ENCODE assay signal across 22 cellular contexts in the genomic region with DNA sequence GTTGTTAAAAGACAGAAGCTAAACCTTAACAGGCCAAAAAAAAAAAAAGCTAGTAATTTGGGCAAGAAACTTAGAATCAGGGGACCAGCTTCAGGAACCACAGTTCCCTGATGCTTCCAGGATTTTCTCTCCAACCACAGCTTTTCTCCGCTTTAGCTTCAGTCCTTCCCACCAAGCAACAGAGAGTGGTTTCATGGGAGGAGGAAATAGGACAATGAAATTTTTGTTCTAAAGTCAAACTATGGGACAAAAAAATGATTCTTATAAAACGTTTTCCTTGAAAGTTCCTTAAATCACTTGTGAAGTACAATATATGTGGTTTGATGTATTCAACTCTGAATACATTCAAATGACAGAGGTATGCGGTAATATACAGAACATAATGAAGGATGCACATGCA.
"Had no signal": no experiment of that assay in that cellular context is flagged by ENCODE, and none has a peak within 500 bp of the region (broad histone marks: within the 10 kb centered on the region; RNA-seq: fewer than 3 reads in every experiment).

No MANE protein-coding gene starts in this region.

- H3K36me3 Mint-ChIP-seq: naive thymus-derived CD4-positive, alpha-beta T cell; T-cell had no signal

- H3K4me1 ChIP-seq: gastrocnemius medialis, left ventricle myocardium inferior, sigmoid colon had no signal

- H3K4me3 ChIP-seq: coronary artery, gastrocnemius medialis, heart left ventricle, left ventricle myocardium inferior, ovary, sigmoid colon, vagina had no signal

- H3K4me1 Mint-ChIP-seq: central memory CD8-positive, alpha-beta T cell had no signal

- DNase-seq: activated CD4-positive, alpha-beta T cell treated with anti-CD3 and anti-CD28 coated beads, Interleukin-2, amount 10 ng/mL, durations not matched to agents 24 days and 14 days; activated CD8-positive, alpha-beta T cell treated with anti-CD3 and anti-CD28 coated beads for 36 hours; activated naive CD4-positive, alpha-beta T cell treated with Interleukin-2 at 50 U/mL for 16 hours; activated naive CD8-positive, alpha-beta T cell treated with anti-CD3 and anti-CD28 coated beads, Interleukin-2, amount 50 U/mL, for 24 hours; activated T-cell treated with anti-CD3 and anti-CD28 coated beads, Interleukin-2, amount 50 U/mL, for 24 hours; aorta; brain microvascular endothelial cell; effector CD4-positive, alpha-beta T cell; gastrocnemius medialis; heart left ventricle; left ventricle myocardium inferior; mammary epithelial cell; naive thymus-derived CD4-positive, alpha-beta T cell; ovary; sigmoid colon; stimulated activated naive CD4-positive, alpha-beta T cell; T-cell; T-helper 9 cell had no signal

- H3K9me3 ChIP-seq: gastrocnemius medialis, heart left ventricle, left ventricle myocardium inferior, ovary, sigmoid colon, vagina had no signal

- H3K4me3 Mint-ChIP-seq: activated CD4-positive, alpha-beta T cell treated with anti-CD3 and anti-CD28 coated beads, Interleukin-2, amount 10 ng/mL, durations not matched to agents 24 days and 14 days; activated CD8-positive, alpha-beta T cell treated with anti-CD3 and anti-CD28 coated beads for 36 hours; activated naive CD8-positive, alpha-beta T cell treated with anti-CD3 and anti-CD28 coated beads, Interleukin-2, amount 50 U/mL, for 24 hours; activated T-cell treated with anti-CD3 and anti-CD28 coated beads, Interleukin-2, amount 50 U/mL, for 24 hours; central memory CD8-positive, alpha-beta T cell; naive thymus-derived CD4-positive, alpha-beta T cell; T-cell had no signal

- H3K27ac Mint-ChIP-seq: activated CD4-positive, alpha-beta T cell treated with anti-CD3 and anti-CD28 coated beads, Interleukin-2, amount 10 ng/mL, durations not matched to agents 24 days and 14 days; activated CD8-positive, alpha-beta T cell treated with anti-CD3 and anti-CD28 coated beads for 36 hours; activated naive CD8-positive, alpha-beta T cell treated with anti-CD3 and anti-CD28 coated beads, Interleukin-2, amount 50 U/mL, for 24 hours; activated T-cell treated with anti-CD3 and anti-CD28 coated beads, Interleukin-2, amount 50 U/mL, for 24 hours; activated T-helper 2 cell treated with anti-CD3 and anti-CD28 coated beads, Interferon-gamma antibody, Interleukin-2, Interleukin-4, amounts not matched to agents 10 μg/mL and 5 μg/mL and 100 μg/mL, durations not matched to agents 14 hours and 24 hours and 36 hours; naive thymus-derived CD4-positive, alpha-beta T cell; T-cell had no signal

- H3K27ac ChIP-seq: brain microvascular endothelial cell, coronary artery, gastrocnemius medialis, heart left ventricle, left ventricle myocardium inferior, ovary, sigmoid colon, vagina had no signal

- ATAC-seq: activated CD8-positive, alpha-beta T cell treated with anti-CD3 and anti-CD28 coated beads for 36 hours; activated naive CD8-positive, alpha-beta T cell treated with anti-CD3 and anti-CD28 coated beads, Interleukin-2, amount 50 U/mL, for 24 hours; gastrocnemius medialis; heart left ventricle; naive thymus-derived CD4-positive, alpha-beta T cell; T-cell had no signal

- H3K27me3 ChIP-seq: brain microvascular endothelial cell, gastrocnemius medialis, heart left ventricle, ovary, sigmoid colon, vagina had no signal

- H3K36me3 ChIP-seq: brain microvascular endothelial cell, gastrocnemius medialis, heart left ventricle, left ventricle myocardium inferior, ovary, sigmoid colon, vagina had no signal

- H3K9me3 Mint-ChIP-seq: activated CD4-positive, alpha-beta T cell treated with anti-CD3 and anti-CD28 coated beads, Interleukin-2, amount 10 ng/mL, durations not matched to agents 24 days and 14 days; activated CD8-positive, alpha-beta T cell treated with anti-CD3 and anti-CD28 coated beads for 36 hours; activated naive CD8-positive, alpha-beta T cell treated with anti-CD3 and anti-CD28 coated beads, Interleukin-2, amount 50 U/mL, for 24 hours; activated T-cell treated with anti-CD3 and anti-CD28 coated beads, Interleukin-2, amount 50 U/mL, for 24 hours; activated T-helper 2 cell treated with anti-CD3 and anti-CD28 coated beads, Interferon-gamma antibody, Interleukin-2, Interleukin-4, amounts not matched to agents 10 μg/mL and 5 μg/mL and 100 μg/mL, durations not matched to agents 14 hours and 24 hours and 36 hours; central memory CD8-positive, alpha-beta T cell; T-cell had no signal
